In the genomic region with DNA sequence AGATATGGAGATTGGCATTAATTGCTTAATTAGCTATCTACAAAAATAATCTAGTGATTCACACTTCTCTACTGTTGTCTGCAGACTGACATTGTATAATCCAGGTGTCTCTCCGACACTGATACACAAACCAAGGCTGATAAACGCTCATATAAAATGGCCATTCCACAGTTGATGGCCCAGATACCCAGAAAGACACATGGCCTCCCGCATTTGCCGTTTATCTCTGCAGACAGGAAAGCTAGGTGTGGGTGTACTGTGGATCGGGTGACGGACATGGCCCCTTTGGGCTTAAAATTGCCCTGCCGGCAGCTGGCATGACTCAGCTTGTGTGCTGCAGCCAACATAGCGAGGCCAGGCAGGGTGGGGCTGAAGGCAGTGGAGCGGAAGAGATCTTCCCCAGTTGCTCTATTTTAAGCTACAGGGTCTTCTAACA, we compare ENCODE assay signal across 9 cellular contexts. TPM values are rescaled to one million over a fixed set of nuclear protein-coding genes. Genes with fewer than 3 reads are reported as not detected.
DNase-seq lines count a peak whose midpoint lies in the region; ATAC-seq and FAIRE-seq lines count a peak whose summit lies in the region.
"Had no signal": no experiment of that assay in that cellular context is flagged by ENCODE, and none has a peak within 500 bp of the region (broad histone marks: within the 10 kb centered on the region; RNA-seq: fewer than 3 reads in every experiment).

No MANE protein-coding gene starts in this region.

- intact Hi-C loops in sciatic nerve (cut with DNase I): no loop called here

- H3K4me1 Mint-ChIP-seq in IgD-negative memory B cell: peaks cover 18 to 28% (median 24%) of the 10 kb centered on the region in 3 donors

- DNase-seq in NCI-H345 (lab: John Stamatoyannopoulos, UW) (peak; percentile 63), NCI-H345 treated with DMSO at 0.1 percent for 48 hours (lab: John Stamatoyannopoulos, UW; ENCODE audit: unreplicated experiment) (no peak), RCC 7860 (ENCODE audit: low spot score) (peak; percentile 74), fibroblast of gingiva (ENCODE audit: low read depth) (peak; percentile 63), sciatic nerve (ENCODE audit: low spot score) (no peak)
- no peak for DNase-seq in activated naive CD4-positive, alpha-beta T cell (lab: John Stamatoyannopoulos, UW)

- H3K27ac Mint-ChIP-seq in IgD-negative memory B cell: peak overlapping the region; percentile 28 to 84 (median 80)
- H3K27ac Mint-ChIP-seq: activated naive CD4-positive, alpha-beta T cell treated with anti-CD3 and anti-CD28 coated beads, Interleukin-2, amount 50 U/mL, for 24 hours had no signal

- peaks cover 2% of the 10 kb centered on the region for H3K36me3 Mint-ChIP-seq in IgD-negative memory B cell
- H3K36me3 Mint-ChIP-seq: activated naive CD4-positive, alpha-beta T cell treated with anti-CD3 and anti-CD28 coated beads, Interleukin-2, amount 50 U/mL, for 24 hours had no signal

- no peaks in the 10 kb centered on the region for H3K27me3 Mint-ChIP-seq in IgD-negative memory B cell
- H3K27me3 Mint-ChIP-seq: activated naive CD4-positive, alpha-beta T cell treated with anti-CD3 and anti-CD28 coated beads, Interleukin-2, amount 50 U/mL, for 24 hours had no signal

- FAIRE-seq in RCC 7860 (lab: Jason Lieb, UNC): peak; percentile 81

- H3K4me3 Mint-ChIP-seq in IgD-negative memory B cell: peak overlapping the region; percentile 52 to 95 (median 78)
- H3K4me3 Mint-ChIP-seq: activated naive CD4-positive, alpha-beta T cell treated with anti-CD3 and anti-CD28 coated beads, Interleukin-2, amount 50 U/mL, for 24 hours had no signal

- peak; percentile 64 for ATAC-seq in GM21786 (IDR thresholded peaks at IDR 0.05; ENCODE audit: unreplicated experiment)
- peak; percentile 32 for ATAC-seq in sciatic nerve

- peaks cover 0 to 2% (median 0%) of the 10 kb centered on the region in 3 donors for H3K9me3 Mint-ChIP-seq in IgD-negative memory B cell
- H3K9me3 Mint-ChIP-seq: activated naive CD4-positive, alpha-beta T cell treated with anti-CD3 and anti-CD28 coated beads, Interleukin-2, amount 50 U/mL, for 24 hours had no signal

RNA-seq across cellular contexts. Expression of a gene that starts 18.5 kb away (rescaled TPM):
- polyA plus RNA-seq in IgD-negative memory B cell: 89.4 TPM
- 1.2 TPM for total RNA-seq in sciatic nerve

Comparison
In these comparisons a context has a peak if more than half of its experiments do, and no peak if none do; other contexts are left out.
1. DNase-seq: peak in NCI-H345 (single experiment), RCC 7860 (single experiment) and fibroblast of gingiva (single experiment); none in NCI-H345 treated with DMSO at 0.1 percent for 48 hours (single experiment), sciatic nerve (single experiment) and activated naive CD4-positive, alpha-beta T cell (0 of 4).